18 cellular contexts compared by ENCODE assay signal in the genomic region with DNA sequence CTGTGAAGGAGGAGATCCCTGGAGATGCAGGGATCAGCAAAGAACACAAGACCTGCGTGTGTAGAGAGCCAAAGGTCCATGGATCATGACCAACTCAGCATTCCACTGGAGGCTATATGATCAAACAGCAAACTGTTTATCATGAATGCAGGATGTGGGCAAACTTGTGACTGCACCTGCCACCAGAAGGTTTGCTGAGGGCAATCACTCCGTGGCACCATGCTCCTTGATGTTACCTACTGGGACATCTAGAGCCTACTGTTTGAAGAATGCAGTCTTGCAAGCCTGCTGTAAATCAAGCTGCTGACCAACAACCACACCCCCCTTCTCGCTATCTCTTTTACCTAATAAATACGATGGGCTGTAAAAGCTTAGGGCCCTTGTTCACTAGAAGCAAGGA. TPM values are rescaled to one million over a fixed set of nuclear protein-coding genes. Genes with fewer than 3 reads are reported as not detected.
A peak's percentile ranks its signal among the peaks of the same experiment; 100 is the strongest.
DNase-seq lines count a peak whose midpoint lies in the region; ATAC-seq and TF ChIP-seq lines count a peak whose summit lies in the region.
"Had no signal": no experiment of that assay in that cellular context is flagged by ENCODE, and none has a peak within 500 bp of the region (broad histone marks: within the 10 kb centered on the region; RNA-seq: fewer than 3 reads in every experiment).

No MANE protein-coding gene starts in this region.

- H3K36me3 ChIP-seq in HEK293 (ENCODE audit: control insufficient read depth in 2 of 2, insufficient read depth in 1 of 2, low read length in 2 of 2) (no peaks in the 10 kb centered on the region), esophagus muscularis mucosa (no peaks in the 10 kb centered on the region), subcutaneous abdominal adipose tissue (ENCODE audit: control insufficient read depth in 5 of 5, insufficient read depth in 5 of 5, low read length in 5 of 5) (no peaks in the 10 kb centered on the region)

- no peak overlapping the region for H3K4me3 ChIP-seq in HEK293 (ENCODE audit: low read depth, low read length)
- no peak overlapping the region for H3K4me3 ChIP-seq in esophagus muscularis mucosa
- peak overlapping the region in 3 of 5 donors; percentile 4 to 52 (median 35) for H3K4me3 ChIP-seq in subcutaneous abdominal adipose tissue (ENCODE audit: low read depth in 1 of 5, low read length in 5 of 5)
- H3K4me3 ChIP-seq: A549, GM12878 had no signal

- peak; percentile 81 for DNase-seq in esophagus muscularis mucosa (ENCODE audit: extremely low spot score)
- no peak for DNase-seq in ureter (ENCODE audit: low spot score)
- DNase-seq: AML-193; Caco-2; Calu3; CD4-positive, alpha-beta T cell; CD8-positive, alpha-beta T cell; DMS79 treated with DMSO at 0.1 percent for 48 hours had no signal

- TF ChIP-seq POLR2A in esophagus muscularis mucosa (IDR thresholded peaks at IDR 0.05; ENCODE audit: low read depth): no peak

- no peak overlapping the region for H3K9ac ChIP-seq in subcutaneous abdominal adipose tissue (ENCODE audit: low read length in 5 of 5)
- H3K9ac ChIP-seq: BLaER1 treated with 17β-estradiol and CSF1 and Interleukin-3, amounts not matched to agents 10 nM and 100 nM had no signal

- H3K27ac ChIP-seq in HEK293 (ENCODE audit: extremely low read depth, low read depth, low read length) (no peak overlapping the region), esophagus muscularis mucosa (replicated peaks in 1 of 4) (no peak overlapping the region), subcutaneous abdominal adipose tissue (ENCODE audit: low read depth, low read length) (no peak overlapping the region)
- H3K27ac ChIP-seq: 22Rv1; A549; BLaER1 treated with 17β-estradiol and CSF1 and Interleukin-3, amounts not matched to agents 10 nM and 100 nM; C4-2B had no signal

- TF ChIP-seq CTCF in HEK293 (tag by site-specific recombination; IDR thresholded peaks at IDR 0.05) (no peak), esophagus muscularis mucosa (IDR thresholded peaks at IDR 0.05) (no peak)

- no peak for TF ChIP-seq EP300 in esophagus muscularis mucosa (IDR thresholded peaks at IDR 0.05)

- POLR2A ChIA-PET in HEK293 (lab: Yijun Ruan, JAX): no interaction called here

- no peak for ATAC-seq in GM21447 (IDR thresholded peaks at IDR 0.05; ENCODE audit: unreplicated experiment)
- ATAC-seq: A549; CD8-positive, alpha-beta T cell; GM12878 had no signal

- H3K4me1 ChIP-seq in HEK293 (ENCODE audit: control insufficient read depth, insufficient read depth, low read length) (no peaks in the 10 kb centered on the region), esophagus muscularis mucosa (no peaks in the 10 kb centered on the region), subcutaneous abdominal adipose tissue (ENCODE audit: control insufficient read depth in 5 of 5, insufficient read depth in 5 of 5, low read length in 5 of 5) (no peaks in the 10 kb centered on the region)
- H3K4me1 ChIP-seq: A549, Caco-2 had no signal

- intact Hi-C loops in esophagus muscularis mucosa (cut with DNase I): no loop called here

- H3K9me3 ChIP-seq in HEK293 (ENCODE audit: control insufficient read depth, insufficient read depth, low read depth, low read length): no peaks in the 10 kb centered on the region
- peaks cover 0 to 44% (median 41%) of the 10 kb centered on the region in 4 donors for H3K9me3 ChIP-seq in esophagus muscularis mucosa
- H3K9me3 ChIP-seq in subcutaneous abdominal adipose tissue (ENCODE audit: control insufficient read depth in 5 of 5, low read length in 5 of 5): peaks cover 17 to 47% (median 36%) of the 10 kb centered on the region in 5 donors

- H3K27me3 ChIP-seq in esophagus muscularis mucosa: peaks cover 0 to 18% (median 0%) of the 10 kb centered on the region in 4 donors
- peaks cover 0 to 4% (median 0%) of the 10 kb centered on the region in 5 donors for H3K27me3 ChIP-seq in subcutaneous abdominal adipose tissue (ENCODE audit: control insufficient read depth in 5 of 5, insufficient read depth in 4 of 5, low read length in 5 of 5)
- H3K27me3 ChIP-seq: BLaER1 treated with 17β-estradiol and CSF1 and Interleukin-3, amounts not matched to agents 10 nM and 100 nM had no signal

- 65% methylated on average over 4 of the region's 4 CpGs for WGBS in esophagus muscularis mucosa

- CTCF ChIA-PET in HEK293 (lab: Yijun Ruan, JAX): interaction anchor here (0.7 kb wide), 1 partner anchor 222 kb away, joined by 3 read pairs; no protein-coding TSS in a partner anchor

TF ChIP-seq in HEK293, 187 proteins besides CTCF, POLR2A, EP300 and RAD21:
- peak; percentile 86 for TF ChIP-seq ZNF544 (tag by site-specific recombination; IDR thresholded peaks at IDR 0.05)
- no peak for TF ChIP-seq ZNF843 (tag by site-specific recombination; IDR thresholded peaks at IDR 0.05)

RNA-seq across cellular contexts. Expression of a gene that starts 9.7 kb away (rescaled TPM):
- not detected for total RNA-seq in esophagus muscularis mucosa
- total RNA-seq in ureter: not detected
- total RNA-seq: A172; B cell; Caco-2; Calu3; CD4-positive, alpha-beta T cell; CD8-positive, alpha-beta T cell; GM12878 had no signal

RNA-seq across cellular contexts. Expression of a gene that starts 18.3 kb away (rescaled TPM):
- total RNA-seq in esophagus muscularis mucosa (not detected), ureter (not detected)
- total RNA-seq: A172; B cell; Caco-2; Calu3; CD4-positive, alpha-beta T cell; CD8-positive, alpha-beta T cell; GM12878 had no signal

RNA-seq across cellular contexts. Expression of a gene that starts 43.2 kb away (rescaled TPM):
- total RNA-seq in esophagus muscularis mucosa (not detected), ureter (1.4 TPM)
- total RNA-seq: A172; B cell; Caco-2; Calu3; CD4-positive, alpha-beta T cell; CD8-positive, alpha-beta T cell; GM12878 had no signal

RNA-seq across cellular contexts. Expression of a gene that starts 47.2 kb away (rescaled TPM):
- total RNA-seq in esophagus muscularis mucosa: not detected
- not detected for total RNA-seq in ureter
- total RNA-seq: A172; B cell; Caco-2; Calu3; CD4-positive, alpha-beta T cell; CD8-positive, alpha-beta T cell; GM12878 had no signal

Comparison
In these comparisons a context has a peak if more than half of its experiments do, and no peak if none do; other contexts are left out.
1. H3K4me3 ChIP-seq: peak in subcutaneous abdominal adipose tissue (3 of 5); none in HEK293 (single experiment) and esophagus muscularis mucosa (0 of 4).